Comparison of ENCODE assay signal across 9 cellular contexts in genomic region chr6:144659202-144659731, GRCh38.
DNase-seq lines count a peak whose midpoint lies in the region; ATAC-seq and TF ChIP-seq lines count a peak whose summit lies in the region.
"Had no signal": no experiment of that assay in that cellular context is flagged by ENCODE, and none has a peak within 500 bp of the region (broad histone marks: within the 10 kb centered on the region; RNA-seq: fewer than 3 reads in every experiment).

No MANE protein-coding gene starts in this region.

- DNase-seq in WTC11 (ENCODE audit: low spot score) (peak; percentile 39), left ventricle myocardium superior (no peak), smooth muscle cell (lab: John Stamatoyannopoulos, UW; ENCODE audit: unreplicated experiment) (no peak), A673 (ENCODE audit: low spot score) (no peak), tibial artery (no peak)

- H2AFZ ChIP-seq in smooth muscle cell (ENCODE audit: low read depth): no peak overlapping the region

- H3K4me2 ChIP-seq in BLaER1 (peak overlapping the region; percentile 7; the same call in 1 of the 2 replicates), smooth muscle cell (peak overlapping the region; percentile 23)

- no peak for TF ChIP-seq CTCF in WTC11 (IDR thresholded peaks at IDR 0.05)
- no peak for TF ChIP-seq CTCF in smooth muscle cell (IDR thresholded peaks at IDR 0.05; ENCODE audit: borderline replicate concordance, insufficient read depth, poor library complexity, severe bottlenecking)
- TF ChIP-seq CTCF in A673 (conservative IDR thresholded peaks at IDR 0.05; ENCODE audit: low read depth, low read length): no peak
- TF ChIP-seq CTCF in tibial artery (IDR thresholded peaks at IDR 0.05): no peak

- H3F3A ChIP-seq in smooth muscle cell (ENCODE audit: low read depth): no peaks in the 10 kb centered on the region

- ATAC-seq in GM18870 (IDR thresholded peaks at IDR 0.05; ENCODE audit: unreplicated experiment) (peak; percentile 68), HG03378 (IDR thresholded peaks at IDR 0.05; ENCODE audit: unreplicated experiment) (peak; percentile 81), WTC11 (peak; percentile 61), left ventricle myocardium superior (peak; percentile 63)

- H3K27ac ChIP-seq in BLaER1: no peak overlapping the region
- H3K27ac ChIP-seq in smooth muscle cell (ENCODE audit: low read depth): no peak overlapping the region
- H3K27ac ChIP-seq in A673 (ENCODE audit: low read depth, low read length, poor library complexity, severe bottlenecking): no peak overlapping the region
- no peak overlapping the region for H3K27ac ChIP-seq in tibial artery
- H3K27ac ChIP-seq: epithelial cell of prostate had no signal

- H4K20me1 ChIP-seq in BLaER1 (peaks cover 51% of the 10 kb centered on the region; the same call in 1 of the 2 replicates), smooth muscle cell (ENCODE audit: low read depth) (no peaks in the 10 kb centered on the region)

- H3K36me3 Mint-ChIP-seq in WTC11: no peaks in the 10 kb centered on the region

- H3K4me3 Mint-ChIP-seq in WTC11: peak overlapping the region; percentile 50

- peaks cover 51% of the 10 kb centered on the region for H3K27me3 Mint-ChIP-seq in WTC11 (ENCODE audit: low read depth)

- H3K9me3 Mint-ChIP-seq in WTC11: no peaks in the 10 kb centered on the region

- CTCF ChIA-PET in WTC11 (lab: Charles Lee) (interaction anchor here (0.6 to 3.0 kb wide), 3 partner anchors 74 to 120 kb away, joined by 3 to 12 read pairs (median 4); no protein-coding TSS in a partner anchor), A673 (lab: Charles Lee) (interaction anchor here (0.6 kb wide), 1 partner anchor 1663 kb away, joined by 3 read pairs; no protein-coding TSS in a partner anchor)

- no peaks in the 10 kb centered on the region for H3K9me3 ChIP-seq in BLaER1
- H3K9me3 ChIP-seq in smooth muscle cell (replicated peaks; ENCODE audit: low read depth): no peaks in the 10 kb centered on the region
- no peaks in the 10 kb centered on the region for H3K9me3 ChIP-seq in A673 (ENCODE audit: low read depth, low read length, poor library complexity, severe bottlenecking)
- H3K9me3 ChIP-seq in tibial artery: no peaks in the 10 kb centered on the region

- H3K4me1 ChIP-seq in BLaER1 (peaks cover 25% of the 10 kb centered on the region), smooth muscle cell (ENCODE audit: low read depth) (peaks cover 36% of the 10 kb centered on the region), A673 (ENCODE audit: insufficient read depth, low read length, poor library complexity, severe bottlenecking) (peaks cover 56% of the 10 kb centered on the region), tibial artery (peaks cover 0 to 31% (median 3%) of the 10 kb centered on the region in 4 donors)

- H3K27me3 ChIP-seq in BLaER1 (no peaks in the 10 kb centered on the region), smooth muscle cell (ENCODE audit: low read depth) (no peaks in the 10 kb centered on the region), A673 (replicated peaks; ENCODE audit: insufficient read depth, low read depth, low read length, poor library complexity) (no peaks in the 10 kb centered on the region), tibial artery (no peaks in the 10 kb centered on the region)

- intact Hi-C loops in left ventricle myocardium superior (cut with micrococcal nuclease): no loop called here
- intact Hi-C loops in A673 (cut with micrococcal nuclease; ENCODE audit: unreplicated experiment): no loop called here
- intact Hi-C loops in tibial artery (cut with DNase I; ENCODE audit: low total_unique reads): no loop called here

- POLR2A ChIA-PET in WTC11 (lab: Charles Lee): interaction anchor here (0.8 to 1.1 kb wide), 2 partner anchors 9 to 22 kb away, joined by 3 to 4 read pairs; no protein-coding TSS in a partner anchor
- POLR2A ChIA-PET in A673 (lab: Charles Lee; ENCODE audit: low non-redundant PET): no interaction called here

- no TSS peak for BruUV-seq in A673 (replicated peaks; lab: Mats Ljungman, UMichigan)

- H3K4me1 Mint-ChIP-seq in WTC11: peaks cover 85% of the 10 kb centered on the region

- H3K4me3 ChIP-seq in BLaER1 (no peak overlapping the region), smooth muscle cell (no peak overlapping the region), A673 (ENCODE audit: low read depth, low read length, poor library complexity, severe bottlenecking) (no peak overlapping the region), tibial artery (no peak overlapping the region)

- peaks cover 4% of the 10 kb centered on the region for H3K79me2 ChIP-seq in smooth muscle cell (ENCODE audit: low read depth)

- H3K27ac Mint-ChIP-seq in WTC11: peak overlapping the region; percentile 50

- 42% methylated on average over 5 of the region's 5 CpGs for WGBS in smooth muscle cell (ENCODE audit: low lambda C conversion rate)

- H3K9ac ChIP-seq in BLaER1 (no peak overlapping the region), smooth muscle cell (ENCODE audit: low read depth) (no peak overlapping the region)

- H3K36me3 ChIP-seq in BLaER1 (peaks cover 4% of the 10 kb centered on the region; the same call in 1 of the 2 replicates), smooth muscle cell (ENCODE audit: low read depth) (no peaks in the 10 kb centered on the region), A673 (ENCODE audit: insufficient read depth, low read length, poor library complexity, severe bottlenecking) (no peaks in the 10 kb centered on the region), tibial artery (no peaks in the 10 kb centered on the region)

TF ChIP-seq in WTC11, 78 proteins besides CTCF, POLR2A, EP300 and RAD21:
- no peak for TF ChIP-seq ZBTB21 (CRISPR knock-in tag; IDR thresholded peaks at IDR 0.05; ENCODE audit: borderline replicate concordance)
- no peak for TF ChIP-seq ETV6 (CRISPR knock-in tag; IDR thresholded peaks at IDR 0.05)
- TF ChIP-seq SOX15 (CRISPR knock-in tag; IDR thresholded peaks at IDR 0.05): no peak
- no peak for TF ChIP-seq ATF3 (CRISPR knock-in tag; conservative IDR thresholded peaks at IDR 0.05)
- no peak for TF ChIP-seq HMGXB4 (CRISPR knock-in tag; IDR thresholded peaks at IDR 0.05)
- no peak for TF ChIP-seq ESRRA (CRISPR knock-in tag; IDR thresholded peaks at IDR 0.05; ENCODE audit: borderline replicate concordance)
